In the genomic region with DNA sequence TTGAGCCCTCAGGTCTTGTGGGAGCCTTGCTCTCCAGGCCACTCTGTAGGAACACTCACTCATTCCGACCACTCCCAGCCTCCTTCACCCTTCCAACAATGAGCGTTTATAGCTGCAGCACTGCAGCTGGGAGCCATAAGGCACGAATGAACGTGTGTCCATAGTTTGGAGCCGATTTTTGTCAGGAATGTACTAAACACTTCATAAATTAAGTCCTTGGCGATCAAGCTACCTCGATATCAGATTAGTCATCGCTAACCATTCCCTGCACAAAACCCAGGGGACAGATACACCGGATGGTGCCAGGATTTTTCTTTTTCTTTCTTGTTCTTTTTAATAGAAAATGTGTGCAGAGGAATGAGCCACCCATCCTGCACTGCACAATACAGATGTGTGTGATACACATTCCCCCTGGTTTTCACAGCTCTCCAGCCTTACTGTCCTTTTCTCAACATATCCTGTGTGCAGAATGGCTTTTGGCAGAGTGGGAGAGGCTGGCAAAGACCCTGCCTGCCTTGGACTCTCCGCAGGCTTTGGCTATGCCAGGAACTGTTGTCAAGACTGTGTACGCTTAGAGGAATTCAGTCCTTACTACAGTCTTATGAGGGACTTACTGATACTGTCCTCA, we compare ENCODE assay signal across 28 cellular contexts.
DNase-seq lines count a peak whose midpoint lies in the region; ATAC-seq and TF ChIP-seq lines count a peak whose summit lies in the region.
"Had no signal": no experiment of that assay in that cellular context is flagged by ENCODE, and none has a peak within 500 bp of the region (broad histone marks: within the 10 kb centered on the region; RNA-seq: fewer than 3 reads in every experiment).

No MANE protein-coding gene starts in this region.

- peaks cover 42% of the 10 kb centered on the region for H3K4me1 Mint-ChIP-seq in endothelial cell (ENCODE audit: unreplicated experiment)
- H3K4me1 Mint-ChIP-seq: activated T-helper 17 cell treated with anti-CD3 and anti-CD28 coated beads, Interleukin-2, amount 50 U/mL, for 72 hours; neural progenitor cell had no signal

- TF ChIP-seq POLR2A in transverse colon (IDR thresholded peaks at IDR 0.05) = no peak

- 56 to 58% methylated on average over 2 to 11 of the region's 11 CpGs for WGBS in transverse colon (ENCODE audit: low coverage in 1 of 2), 2 donors

- no peak overlapping the region for H3K4me3 ChIP-seq in left ventricle myocardium inferior
- no peak overlapping the region for H3K4me3 ChIP-seq in upper lobe of right lung
- H3K4me3 ChIP-seq in transverse colon = no peak overlapping the region
- H3K4me3 ChIP-seq: neural progenitor cell, right lobe of liver, SK-N-MC had no signal

- intact Hi-C loops in left ventricle myocardium inferior (cut with micrococcal nuclease) (no loop called here), upper lobe of right lung (cut with DNase I) (no loop called here), transverse colon (cut with DNase I; ENCODE audit: low total_unique reads) (no loop called here)

- H3K27ac ChIP-seq in left ventricle myocardium inferior (replicated peaks) (no peak overlapping the region), upper lobe of right lung (no peak overlapping the region), transverse colon (no peak overlapping the region)
- H3K27ac ChIP-seq: KMS-11, neural progenitor cell, right lobe of liver, RWPE1, SK-N-MC had no signal

- H3K27me3 ChIP-seq in left ventricle myocardium inferior (ENCODE audit: low read depth) (peaks cover 49% of the 10 kb centered on the region), upper lobe of right lung (no peaks in the 10 kb centered on the region), transverse colon (no peaks in the 10 kb centered on the region)
- H3K27me3 ChIP-seq: neural progenitor cell, right lobe of liver had no signal

- in situ Hi-C loops in transverse colon (cut with MboI; ENCODE audit: low pct_ligation_motif_present in 1 of 4, low pct_unique_long_range_greater_than_20kb in 1 of 4, low sequenced_read_pairs in 3 of 4) = no loop called here

- peaks cover 5% of the 10 kb centered on the region for H3K4me1 ChIP-seq in left ventricle myocardium inferior
- H3K4me1 ChIP-seq in upper lobe of right lung = no peaks in the 10 kb centered on the region
- H3K4me1 ChIP-seq in transverse colon = no peaks in the 10 kb centered on the region
- H3K4me1 ChIP-seq: neural progenitor cell, right lobe of liver had no signal

- TF ChIP-seq CTCF in endothelial cell (IDR thresholded peaks at IDR 0.05; ENCODE audit: unreplicated experiment) = no peak
- TF ChIP-seq CTCF in left ventricle myocardium inferior (IDR thresholded peaks at IDR 0.05; ENCODE audit: borderline replicate concordance) = no peak
- TF ChIP-seq CTCF in upper lobe of right lung (IDR thresholded peaks at IDR 0.05) = no peak
- TF ChIP-seq CTCF in transverse colon (IDR thresholded peaks at IDR 0.05) = no peak

- no peak overlapping the region for H3K4me3 Mint-ChIP-seq in endothelial cell (ENCODE audit: unreplicated experiment)
- H3K4me3 Mint-ChIP-seq: activated CD4-positive, alpha-beta memory T cell treated with anti-CD3 and anti-CD28 coated beads for 36 hours; activated T-helper 17 cell treated with anti-CD3 and anti-CD28 coated beads, Interleukin-2, amount 50 U/mL, for 72 hours; CD8-positive, alpha-beta T cell; dendritic cell treated with granulocyte-macrophage colony-stimulating factor and Interleukin-4, amounts not matched to agents 40 ng/mL and 50 ng/mL, for 4 days; H9; neural progenitor cell; stimulated activated naive B cell treated with anti-CD40 and anti-IgM and Interleukin-4, amounts not matched to agents 10 μg/mL and 1 μg/mL and 100 μg/mL, for 72 hours had no signal

- H3K36me3 Mint-ChIP-seq in endothelial cell (ENCODE audit: low read depth, unreplicated experiment) = no peaks in the 10 kb centered on the region
- H3K36me3 Mint-ChIP-seq: activated CD4-positive, alpha-beta memory T cell treated with anti-CD3 and anti-CD28 coated beads for 36 hours; CD8-positive, alpha-beta T cell; neural progenitor cell; stimulated activated naive B cell treated with anti-CD40 and anti-IgM and Interleukin-4, amounts not matched to agents 10 μg/mL and 1 μg/mL and 100 μg/mL, for 72 hours had no signal

- DNase-seq in GM04503 (ENCODE audit: low read depth) (peak; percentile 29), endothelial cell (ENCODE audit: low spot score) (no peak), left ventricle myocardium inferior (peak; percentile 22), upper lobe of right lung (no peak), NCI-H2196 (lab: John Stamatoyannopoulos, UW; ENCODE audit: unreplicated experiment) (no peak), transverse colon (no peak), DMS114 treated with DMSO at 0.1 percent for 48 hours (lab: John Stamatoyannopoulos, UW; ENCODE audit: unreplicated experiment) (no peak)
- DNase-seq: activated CD4-positive, alpha-beta memory T cell treated with anti-CD3 and anti-CD28 coated beads for 36 hours; activated CD4-positive, CD25-positive, alpha-beta regulatory T cell treated with anti-CD3 and anti-CD28 coated beads, Interleukin-2, amount 50 U/mL, for 72 hours; AML-193; anterior cingulate cortex; CD8-positive, alpha-beta T cell; H9; mesenchymal stem cell; NCI-H146; NCI-H446 treated with DMSO at 0.1 percent for 48 hours; right lobe of liver; stimulated activated CD4-positive, alpha-beta T cell treated with anti-CD3 and anti-CD28 coated beads, Interleukin-4, amount 100 ng/mL, for 4 hours; stimulated activated naive B cell treated with anti-CD40 and anti-IgM and Interleukin-4, amounts not matched to agents 10 μg/mL and 1 μg/mL and 100 μg/mL, for 72 hours; T-helper 2 cell had no signal

- no peaks in the 10 kb centered on the region for H3K9me3 Mint-ChIP-seq in endothelial cell (ENCODE audit: unreplicated experiment)
- H3K9me3 Mint-ChIP-seq: CD8-positive, alpha-beta T cell had no signal

- H3K9me3 ChIP-seq in left ventricle myocardium inferior (replicated peaks) (no peaks in the 10 kb centered on the region), upper lobe of right lung (no peaks in the 10 kb centered on the region), transverse colon (no peaks in the 10 kb centered on the region)
- H3K9me3 ChIP-seq: right lobe of liver had no signal

- no peak for TF ChIP-seq EP300 in transverse colon (IDR thresholded peaks at IDR 0.05; ENCODE audit: low read depth)

- H3K36me3 ChIP-seq in left ventricle myocardium inferior (no peaks in the 10 kb centered on the region), upper lobe of right lung (no peaks in the 10 kb centered on the region), transverse colon (no peaks in the 10 kb centered on the region)
- H3K36me3 ChIP-seq: neural progenitor cell, right lobe of liver had no signal

- ATAC-seq in upper lobe of right lung (peak; percentile 57), HG02610 (IDR thresholded peaks at IDR 0.05; ENCODE audit: unreplicated experiment) (no peak)
- ATAC-seq: activated naive CD4-positive, alpha-beta T cell treated with anti-CD3 and anti-CD28 coated beads, Interleukin-2, amount 50 U/mL, for 72 hours; activated T-helper 17 cell treated with anti-CD3 and anti-CD28 coated beads, Interleukin-2, amount 50 U/mL, for 72 hours; CD8-positive, alpha-beta T cell; right lobe of liver; stimulated activated naive B cell treated with anti-CD40 and anti-IgM and Interleukin-4, amounts not matched to agents 10 μg/mL and 1 μg/mL and 100 μg/mL, for 72 hours had no signal

- H3K27me3 Mint-ChIP-seq in endothelial cell (ENCODE audit: unreplicated experiment) = no peaks in the 10 kb centered on the region
- H3K27me3 Mint-ChIP-seq: activated CD4-positive, alpha-beta memory T cell treated with anti-CD3 and anti-CD28 coated beads for 36 hours; dendritic cell treated with granulocyte-macrophage colony-stimulating factor and Interleukin-4, amounts not matched to agents 40 ng/mL and 50 ng/mL, for 4 days had no signal

- H3K27ac Mint-ChIP-seq in endothelial cell (ENCODE audit: unreplicated experiment) = peak overlapping the region; percentile 43
- H3K27ac Mint-ChIP-seq: activated CD4-positive, alpha-beta memory T cell treated with anti-CD3 and anti-CD28 coated beads for 36 hours; activated naive CD4-positive, alpha-beta T cell treated with anti-CD3 and anti-CD28 coated beads, Interleukin-2, amount 50 U/mL, for 72 hours; activated T-helper 17 cell treated with anti-CD3 and anti-CD28 coated beads, Interleukin-2, amount 50 U/mL, for 72 hours; CD8-positive, alpha-beta T cell; dendritic cell treated with granulocyte-macrophage colony-stimulating factor and Interleukin-4, amounts not matched to agents 40 ng/mL and 50 ng/mL, for 4 days; H9; neural progenitor cell; stimulated activated naive B cell treated with anti-CD40 and anti-IgM and Interleukin-4, amounts not matched to agents 10 μg/mL and 1 μg/mL and 100 μg/mL, for 72 hours had no signal

Comparison
In these comparisons a context has a peak if more than half of its experiments do, and no peak if none do; other contexts are left out.
1. DNase-seq: peak in GM04503 (single experiment) and left ventricle myocardium inferior (single experiment); none in endothelial cell (single experiment), upper lobe of right lung (single experiment), NCI-H2196 (single experiment), transverse colon (single experiment) and DMS114 treated with DMSO at 0.1 percent for 48 hours (single experiment).